Comparison of ENCODE assay signal across 10 cellular contexts in genomic region chr12:52280319-52280795, GRCh38. TPM values are rescaled to one million over a fixed set of nuclear protein-coding genes. Genes with fewer than 3 reads are reported as not detected.
DNase-seq lines count a peak whose midpoint lies in the region; ATAC-seq and TF ChIP-seq lines count a peak whose summit lies in the region.
"Had no signal": no experiment of that assay in that cellular context is flagged by ENCODE, and none has a peak within 500 bp of the region (broad histone marks: within the 10 kb centered on the region; RNA-seq: fewer than 3 reads in every experiment).

No MANE protein-coding gene starts in this region.

- H3K4me3 ChIP-seq in ACC112 (ENCODE audit: low read depth, low read length) (peak overlapping the region; percentile 35; the same call in 1 of the 2 replicates), MG63 (no peak overlapping the region), breast epithelium (peak overlapping the region in 1 of 3 donors; percentile 23), lung (no peak overlapping the region), OCI-LY7 (ENCODE audit: low read depth, low read length, poor library complexity, severe bottlenecking) (no peak overlapping the region)

- no peaks in the 10 kb centered on the region for H3K9me2 ChIP-seq in OCI-LY7 (ENCODE audit: insufficient read depth, low read length)

- CTCF ChIA-PET in OCI-LY7 (lab: Charles Lee; ENCODE audit: unreplicated experiment) = interaction anchor here (0.6 kb wide), 1 partner anchor 405 kb away, joined by 3 read pairs; no protein-coding TSS in a partner anchor

- H3K4me1 ChIP-seq in ACC112 (ENCODE audit: control insufficient read depth, insufficient read depth, low read length, unreplicated experiment) (peaks cover 50% of the 10 kb centered on the region), breast epithelium (peaks cover 12 to 14% of the 10 kb centered on the region in 2 donors), lung (ENCODE audit: control insufficient read depth in 2 of 2, insufficient read depth in 2 of 2, low read length in 2 of 2) (peaks cover 0 to 9% of the 10 kb centered on the region in 2 donors), OCI-LY7 (ENCODE audit: insufficient read depth, low read length, poor library complexity, severe bottlenecking) (no peaks in the 10 kb centered on the region)

- no peak overlapping the region for H3K4me2 ChIP-seq in OCI-LY7 (ENCODE audit: low read length)

- TF ChIP-seq POLR2A in breast epithelium (IDR thresholded peaks at IDR 0.05) = no peak

- H4K20me1 ChIP-seq in OCI-LY7 (ENCODE audit: insufficient read depth, low read length) = no peaks in the 10 kb centered on the region

- H3K9me3 ChIP-seq in MG63 (no peaks in the 10 kb centered on the region), breast epithelium (no peaks in the 10 kb centered on the region), lung (ENCODE audit: control insufficient read depth in 2 of 2, insufficient read depth in 1 of 2, low read length in 1 of 2) (no peaks in the 10 kb centered on the region), OCI-LY7 (ENCODE audit: low read length) (no peaks in the 10 kb centered on the region)

- peak; percentile 97 for DNase-seq in MG63
- peak; percentile 81 to 98 for DNase-seq in breast epithelium (ENCODE audit: low spot score in 2 of 2)
- DNase-seq in lung (ENCODE audit: low spot score) = peak; percentile 88
- no peak for DNase-seq in NCI-H2081 treated with DMSO at 0.1 percent for 48 hours (lab: John Stamatoyannopoulos, UW)
- DNase-seq in OCI-LY7 (ENCODE audit: low spot score) = no peak
- no peak for DNase-seq in cortex of kidney (lab: John Stamatoyannopoulos, UW)
- no peak for DNase-seq in NCI-H1436 treated with DMSO at 0.1 percent for 48 hours (lab: John Stamatoyannopoulos, UW)
- DNase-seq: activated effector memory CD4-positive, alpha-beta T cell treated with Interleukin-2 at 50 U/mL for 16 hours had no signal

- no peak overlapping the region for H2AFZ ChIP-seq in ACC112 (ENCODE audit: low read length, unreplicated experiment)
- no peak overlapping the region for H2AFZ ChIP-seq in OCI-LY7 (ENCODE audit: low read length)

- H3K79me2 ChIP-seq in ACC112 (ENCODE audit: control insufficient read depth, insufficient read depth, low read length, unreplicated experiment) (no peaks in the 10 kb centered on the region), OCI-LY7 (ENCODE audit: insufficient read depth, low read depth, low read length) (no peaks in the 10 kb centered on the region)

- no peaks in the 10 kb centered on the region for H3K36me3 ChIP-seq in ACC112 (ENCODE audit: insufficient read depth, low read length)
- no peaks in the 10 kb centered on the region for H3K36me3 ChIP-seq in MG63
- H3K36me3 ChIP-seq in breast epithelium = no peaks in the 10 kb centered on the region
- no peaks in the 10 kb centered on the region for H3K36me3 ChIP-seq in lung (ENCODE audit: control insufficient read depth in 2 of 2, insufficient read depth in 2 of 2, low read length in 2 of 2)
- no peaks in the 10 kb centered on the region for H3K36me3 ChIP-seq in OCI-LY7 (ENCODE audit: insufficient read depth, low read length)

- BruUV-seq in OCI-LY7 (replicated peaks; lab: Mats Ljungman, UMichigan) = no TSS peak

- intact Hi-C loops in breast epithelium (cut with DNase I; ENCODE audit: low total_unique reads) = loop anchor here (10.0 kb wide), 1 partner anchor 1104 kb away; the partner anchor contains the start of gene SP1
- intact Hi-C loops in OCI-LY7 (cut with micrococcal nuclease; ENCODE audit: unreplicated experiment) = no loop called here

- POLR2A ChIA-PET in OCI-LY7 (lab: Charles Lee) = no interaction called here

- H3K27me3 ChIP-seq in ACC112 (ENCODE audit: insufficient read depth, low read length) (no peaks in the 10 kb centered on the region), MG63 (no peaks in the 10 kb centered on the region), breast epithelium (no peaks in the 10 kb centered on the region), lung (ENCODE audit: control insufficient read depth, insufficient read depth) (no peaks in the 10 kb centered on the region)

- WGBS in lung, 2 donors = 40 to 58% methylated on average over 3 of the region's 3 CpGs

- ATAC-seq in lung (ENCODE audit: insufficient read depth, low FRiP score) = peak; percentile 59

- peak overlapping the region; percentile 100 for H3K27ac ChIP-seq in ACC112 (ENCODE audit: low read depth, low read length)
- peak overlapping the region; percentile 96 for H3K27ac ChIP-seq in breast epithelium
- H3K27ac ChIP-seq in lung (ENCODE audit: low read depth in 1 of 2, low read length in 1 of 2) = peak overlapping the region in 1 of 2 donors; percentile 94
- H3K27ac ChIP-seq in OCI-LY7 (ENCODE audit: low read depth, low read length, poor library complexity, severe bottlenecking) = no peak overlapping the region

- TF ChIP-seq CTCF in breast epithelium (IDR thresholded peaks at IDR 0.05) = no peak
- TF ChIP-seq CTCF in lung (IDR thresholded peaks at IDR 0.05; ENCODE audit: control extremely low read depth, extremely low read depth) = no peak
- no peak for TF ChIP-seq CTCF in OCI-LY7 (conservative IDR thresholded peaks at IDR 0.05; ENCODE audit: low read length)

RNA-seq across cellular contexts. Expression of gene KRT86, which starts 5.9 kb away (rescaled TPM):
- 13.3 and 13.6 TPM in 2 replicates for total RNA-seq in MG63 (2014; rRNA removed; shearing (Covaris generic); ENCODE audit: low replicate concordance)
- total RNA-seq in breast epithelium (1 to 10 TPM in 1 of 3 donors, under 1 TPM in 1, not detected in 1; 0.66 to 2.2 TPM), lung (1 to 10 TPM in 1 of 2 donors, not detected in 1; 1.1 TPM), OCI-LY7 (2022) (not detected in 2 replicates)
- polyA plus RNA-seq in lung = under 1 TPM; 0.11 to 0.31 TPM
- total RNA-seq in OCI-LY7 (2014; rRNA removed; shearing (Covaris generic)) = not detected in 2 replicates
- polyA plus RNA-seq: IgD-negative memory B cell had no signal

RNA-seq across cellular contexts. Expression of gene KRT81, which starts 11.0 kb away (rescaled TPM):
- 2.2 and 3.8 TPM in 2 replicates for total RNA-seq in MG63 (2014; rRNA removed; shearing (Covaris generic); ENCODE audit: low replicate concordance)
- total RNA-seq in breast epithelium = 10 to 100 TPM in 1 of 3 donors, 1 to 10 TPM in 1, not detected in 1; 3.6 to 29.9 TPM
- under 1 TPM; 0.20 to 0.61 TPM for total RNA-seq in lung
- polyA plus RNA-seq in lung = under 1 TPM; 0.02 to 0.26 TPM
- total RNA-seq in OCI-LY7 (2014; rRNA removed; shearing (Covaris generic)) = not detected in 2 replicates
- total RNA-seq in OCI-LY7 (2022) = not detected in 2 replicates
- polyA plus RNA-seq: IgD-negative memory B cell had no signal

RNA-seq across cellular contexts. Expression of gene KRT83, which starts 40.8 kb away (rescaled TPM):
- not detected in 2 replicates for total RNA-seq in MG63 (2014; rRNA removed; shearing (Covaris generic); ENCODE audit: low replicate concordance)
- total RNA-seq in breast epithelium (under 1 TPM in 2 of 3 donors, not detected in 1; 0.33 to 0.59 TPM), lung (not detected), OCI-LY7 (2022) (not detected in 2 replicates)
- not detected for polyA plus RNA-seq in lung
- total RNA-seq in OCI-LY7 (2014; rRNA removed; shearing (Covaris generic)) = not detected in 2 replicates
- polyA plus RNA-seq: IgD-negative memory B cell had no signal

RNA-seq across cellular contexts. Expression of gene KRT7, which starts 47.3 kb away (rescaled TPM):
- 163 and 302 TPM in 2 replicates for total RNA-seq in MG63 (2014; rRNA removed; shearing (Covaris generic); ENCODE audit: low replicate concordance)
- total RNA-seq in breast epithelium (1,000 to 10,000 TPM in 1 of 3 donors, 100 to 1,000 TPM in 1, 1 to 10 TPM in 1; 4.2 to 1,051 (median 358) TPM), lung (1,000 to 10,000 TPM in 1 of 2 donors, 10 to 100 TPM in 1; 33.6 to 1,411 TPM), OCI-LY7 (2022) (1.9 TPM in 1 of 2 replicates, not detected in the other)
- polyA plus RNA-seq in lung = 1,000 to 10,000 TPM; 1,201 to 1,415 TPM
- not detected in 2 replicates for total RNA-seq in OCI-LY7 (2014; rRNA removed; shearing (Covaris generic))
- polyA plus RNA-seq: IgD-negative memory B cell had no signal

Comparison
In these comparisons a context has a peak if more than half of its experiments do, and no peak if none do; other contexts are left out.
1. DNase-seq: peak in MG63 (single experiment), breast epithelium (2 of 2) and lung (single experiment); none in NCI-H2081 treated with DMSO at 0.1 percent for 48 hours (single experiment), OCI-LY7 (single experiment), cortex of kidney (single experiment) and NCI-H1436 treated with DMSO at 0.1 percent for 48 hours (single experiment).